Comparison of ENCODE assay signal across 8 cellular contexts in genomic region chr15:59997070-59997701, GRCh38. TPM values are rescaled to one million over a fixed set of nuclear protein-coding genes. Genes with fewer than 3 reads are reported as not detected.
DNase-seq lines count a peak whose midpoint lies in the region; ATAC-seq and TF ChIP-seq lines count a peak whose summit lies in the region.

No MANE protein-coding gene starts in this region.

- peak; percentile 71 for ATAC-seq in GM18511 (IDR thresholded peaks at IDR 0.05; ENCODE audit: unreplicated experiment)
- peak; percentile 65 for ATAC-seq in HG02763 (IDR thresholded peaks at IDR 0.05; ENCODE audit: unreplicated experiment)
- ATAC-seq in natural killer cell treated with Interleukin-12 subunit alpha and Interleukin-12 subunit beta and Interleukin-15 and Interleukin-18, amount 100 ng/mL, for 72 hours: peak; percentile 71 to 77
- no peak for ATAC-seq in aorta (ENCODE audit: low FRiP score)

- H3K9me3 Mint-ChIP-seq in activated naive CD4-positive, alpha-beta T cell treated with anti-CD3 and anti-CD28 coated beads, Interleukin-2, amount 10 ng/mL, durations not matched to agents 7 days and 5 days: peaks cover 3% of the 10 kb centered on the region
- no peaks in the 10 kb centered on the region for H3K9me3 Mint-ChIP-seq in natural killer cell treated with Interleukin-12 subunit alpha and Interleukin-12 subunit beta and Interleukin-15 and Interleukin-18, amount 100 ng/mL, for 72 hours
- H3K9me3 Mint-ChIP-seq in progenitor cell of endocrine pancreas (ENCODE audit: low read depth): no peaks in the 10 kb centered on the region

- no peaks in the 10 kb centered on the region for H3K4me1 ChIP-seq in prostate gland (replicated peaks)
- H3K4me1 ChIP-seq in aorta (ENCODE audit: control insufficient read depth in 1 of 2, insufficient read depth in 2 of 2, low read length in 2 of 2): no peaks in the 10 kb centered on the region

- H3K4me1 Mint-ChIP-seq in activated naive CD4-positive, alpha-beta T cell treated with anti-CD3 and anti-CD28 coated beads, Interleukin-2, amount 10 ng/mL, durations not matched to agents 7 days and 5 days: peaks cover 76% of the 10 kb centered on the region
- peaks cover 7 to 33% of the 10 kb centered on the region in 2 donors for H3K4me1 Mint-ChIP-seq in natural killer cell treated with Interleukin-12 subunit alpha and Interleukin-12 subunit beta and Interleukin-15 and Interleukin-18, amount 100 ng/mL, for 72 hours (ENCODE audit: low read depth in 2 of 2)
- peaks cover 30% of the 10 kb centered on the region for H3K4me1 Mint-ChIP-seq in progenitor cell of endocrine pancreas (ENCODE audit: low read depth)

- H3K27me3 ChIP-seq in prostate gland (replicated peaks; ENCODE audit: insufficient read depth): peaks cover 79% of the 10 kb centered on the region
- peaks cover 0 to 2% of the 10 kb centered on the region in 2 donors for H3K27me3 ChIP-seq in aorta (ENCODE audit: control insufficient read depth in 1 of 2, insufficient read depth in 2 of 2, low read length in 1 of 2)

- peak overlapping the region; percentile 65 for H3K27ac Mint-ChIP-seq in activated naive CD4-positive, alpha-beta T cell treated with anti-CD3 and anti-CD28 coated beads, Interleukin-2, amount 10 ng/mL, durations not matched to agents 7 days and 5 days
- no peak overlapping the region for H3K27ac Mint-ChIP-seq in natural killer cell treated with Interleukin-12 subunit alpha and Interleukin-12 subunit beta and Interleukin-15 and Interleukin-18, amount 100 ng/mL, for 72 hours
- no peak overlapping the region for H3K27ac Mint-ChIP-seq in progenitor cell of endocrine pancreas

- H3K4me3 ChIP-seq in prostate gland (no peak overlapping the region), aorta (ENCODE audit: low read length in 2 of 2) (peak overlapping the region in 1 of 2 donors; percentile 23)

- H3K36me3 Mint-ChIP-seq in activated naive CD4-positive, alpha-beta T cell treated with anti-CD3 and anti-CD28 coated beads, Interleukin-2, amount 10 ng/mL, durations not matched to agents 7 days and 5 days: peaks cover 21% of the 10 kb centered on the region
- H3K36me3 Mint-ChIP-seq in natural killer cell treated with Interleukin-12 subunit alpha and Interleukin-12 subunit beta and Interleukin-15 and Interleukin-18, amount 100 ng/mL, for 72 hours: peaks cover 7% of the 10 kb centered on the region
- no peaks in the 10 kb centered on the region for H3K36me3 Mint-ChIP-seq in progenitor cell of endocrine pancreas (ENCODE audit: insufficient read depth)

- H3K4me3 Mint-ChIP-seq in activated naive CD4-positive, alpha-beta T cell treated with anti-CD3 and anti-CD28 coated beads, Interleukin-2, amount 10 ng/mL, durations not matched to agents 7 days and 5 days: peak overlapping the region; percentile 77
- peak overlapping the region; percentile 42 for H3K4me3 Mint-ChIP-seq in natural killer cell treated with Interleukin-12 subunit alpha and Interleukin-12 subunit beta and Interleukin-15 and Interleukin-18, amount 100 ng/mL, for 72 hours
- no peak overlapping the region for H3K4me3 Mint-ChIP-seq in progenitor cell of endocrine pancreas (ENCODE audit: low read depth)

- H3K36me3 ChIP-seq in prostate gland (no peaks in the 10 kb centered on the region), aorta (ENCODE audit: control insufficient read depth in 1 of 2, insufficient read depth in 2 of 2, low read length in 1 of 2) (no peaks in the 10 kb centered on the region)

- H3K9me3 ChIP-seq in prostate gland (no peaks in the 10 kb centered on the region), aorta (ENCODE audit: control insufficient read depth, low read length) (peaks cover 1% of the 10 kb centered on the region)

- DNase-seq in NCI-H345 treated with DMSO at 0.1 percent for 48 hours (lab: John Stamatoyannopoulos, UW; ENCODE audit: unreplicated experiment): peak; percentile 75
- peak; percentile 85 for DNase-seq in activated naive CD4-positive, alpha-beta T cell treated with anti-CD3 and anti-CD28 coated beads, Interleukin-2, amount 10 ng/mL, durations not matched to agents 7 days and 5 days
- DNase-seq in natural killer cell treated with Interleukin-12 subunit alpha and Interleukin-12 subunit beta and Interleukin-15 and Interleukin-18, amount 100 ng/mL, for 72 hours (ENCODE audit: low spot score): no peak
- no peak for DNase-seq in prostate gland (ENCODE audit: low spot score)
- DNase-seq in progenitor cell of endocrine pancreas (ENCODE audit: low spot score, unreplicated experiment): no peak
- no peak for DNase-seq in aorta

- no peak for TF ChIP-seq POLR2A in prostate gland (IDR thresholded peaks at IDR 0.05)

- H3K27ac ChIP-seq in prostate gland (no peak overlapping the region), aorta (ENCODE audit: low read depth in 1 of 2, low read length in 2 of 2) (no peak overlapping the region)

- TF ChIP-seq CTCF in prostate gland (IDR thresholded peaks at IDR 0.05): no peak
- no peak for TF ChIP-seq CTCF in progenitor cell of endocrine pancreas (IDR thresholded peaks at IDR 0.05; ENCODE audit: unreplicated experiment)

- CTCF ChIA-PET in activated naive CD4-positive, alpha-beta T cell treated with anti-CD3 and anti-CD28 coated beads, Interleukin-2, amount 10 ng/mL, durations not matched to agents 7 days and 5 days (lab: Charles Lee): interaction anchor here (0.6 to 4.2 kb wide), 13 partner anchors 21 to 330 kb away, joined by 3 to 26 read pairs (median 4); no protein-coding TSS in a partner anchor

- intact Hi-C loops in prostate gland (cut with DNase I) (no loop called here), aorta (cut with DNase I) (no loop called here)

- H3K27me3 Mint-ChIP-seq in activated naive CD4-positive, alpha-beta T cell treated with anti-CD3 and anti-CD28 coated beads, Interleukin-2, amount 10 ng/mL, durations not matched to agents 7 days and 5 days: peaks cover 100% of the 10 kb centered on the region
- H3K27me3 Mint-ChIP-seq in natural killer cell treated with Interleukin-12 subunit alpha and Interleukin-12 subunit beta and Interleukin-15 and Interleukin-18, amount 100 ng/mL, for 72 hours: peaks cover 63 to 88% of the 10 kb centered on the region in 2 donors
- peaks cover 100% of the 10 kb centered on the region for H3K27me3 Mint-ChIP-seq in progenitor cell of endocrine pancreas

- 4% methylated on average over 36 of the region's 36 CpGs for WGBS in prostate gland
- 4 to 6% methylated on average over 31 to 36 of the region's 36 CpGs for WGBS in aorta, 2 donors

RNA-seq across cellular contexts. Expression of gene FOXB1, which starts 6.9 kb away (rescaled TPM):
- total RNA-seq in natural killer cell treated with Interleukin-12 subunit alpha and Interleukin-12 subunit beta and Interleukin-15 and Interleukin-18, amount 100 ng/mL, for 72 hours: under 1 TPM in 1 of 2 donors, not detected in 1; 0.10 TPM
- total RNA-seq in prostate gland (not detected), progenitor cell of endocrine pancreas (not detected in 2 replicates), aorta (not detected)
- polyA plus RNA-seq in aorta: not detected

Comparison
In these comparisons a context has a peak if more than half of its experiments do, and no peak if none do; other contexts are left out.
1. DNase-seq: peak in NCI-H345 treated with DMSO at 0.1 percent for 48 hours (single experiment) and activated naive CD4-positive, alpha-beta T cell treated with anti-CD3 and anti-CD28 coated beads, Interleukin-2, amount 10 ng/mL, durations not matched to agents 7 days and 5 days (single experiment); none in natural killer cell treated with Interleukin-12 subunit alpha and Interleukin-12 subunit beta and Interleukin-15 and Interleukin-18, amount 100 ng/mL, for 72 hours (single experiment), prostate gland (single experiment), progenitor cell of endocrine pancreas (single experiment) and aorta (0 of 2).